In the genomic region with DNA sequence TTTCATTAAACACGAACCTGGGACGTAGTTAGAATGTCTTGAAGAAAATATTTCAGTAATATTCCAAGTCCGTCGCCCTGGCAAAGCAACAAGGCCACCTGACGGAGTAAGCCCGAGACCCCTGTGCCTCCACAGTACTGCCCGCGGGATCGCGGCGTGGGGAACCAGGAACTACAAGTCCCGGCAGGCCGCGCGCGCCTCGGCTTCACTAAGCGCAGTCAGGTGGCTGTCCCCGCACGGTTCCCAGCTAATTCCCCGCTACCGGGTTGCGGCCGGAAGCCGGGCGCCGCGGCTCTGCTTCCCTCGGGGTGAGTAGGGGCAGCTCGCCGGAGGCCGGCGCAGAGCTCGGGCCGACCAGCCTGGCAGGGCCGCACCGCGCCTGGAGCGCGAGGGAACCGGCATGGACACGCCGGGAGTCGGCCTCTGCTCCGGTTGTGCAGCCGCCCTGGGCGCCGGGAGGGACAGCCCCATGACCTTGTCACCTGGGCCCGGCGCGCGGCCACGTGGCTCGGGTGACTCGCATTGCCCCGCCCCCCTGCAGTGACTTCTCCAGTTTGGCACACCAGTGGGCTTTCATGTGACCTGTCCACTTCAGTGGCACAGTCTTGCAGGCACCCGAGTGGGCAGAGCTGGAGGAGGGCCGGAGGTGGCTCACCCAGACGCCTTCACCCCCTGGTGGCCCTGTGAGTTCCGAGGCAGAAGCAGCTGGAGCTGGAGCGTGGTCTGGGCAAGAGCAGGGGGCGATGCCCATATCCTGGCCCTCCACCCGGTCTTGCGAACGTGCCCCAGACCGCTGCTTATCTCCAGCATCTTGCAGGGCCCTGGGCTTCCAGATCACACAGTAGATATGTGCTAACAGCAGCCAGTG, we compare ENCODE assay signal across 8 cellular contexts. TPM values are rescaled to one million over a fixed set of nuclear protein-coding genes. Genes with fewer than 3 reads are reported as not detected.
A peak's percentile ranks its signal among the peaks of the same experiment; 100 is the strongest.
DNase-seq lines count a peak whose midpoint lies in the region; ATAC-seq and TF ChIP-seq lines count a peak whose summit lies in the region.

A gene with protein sequence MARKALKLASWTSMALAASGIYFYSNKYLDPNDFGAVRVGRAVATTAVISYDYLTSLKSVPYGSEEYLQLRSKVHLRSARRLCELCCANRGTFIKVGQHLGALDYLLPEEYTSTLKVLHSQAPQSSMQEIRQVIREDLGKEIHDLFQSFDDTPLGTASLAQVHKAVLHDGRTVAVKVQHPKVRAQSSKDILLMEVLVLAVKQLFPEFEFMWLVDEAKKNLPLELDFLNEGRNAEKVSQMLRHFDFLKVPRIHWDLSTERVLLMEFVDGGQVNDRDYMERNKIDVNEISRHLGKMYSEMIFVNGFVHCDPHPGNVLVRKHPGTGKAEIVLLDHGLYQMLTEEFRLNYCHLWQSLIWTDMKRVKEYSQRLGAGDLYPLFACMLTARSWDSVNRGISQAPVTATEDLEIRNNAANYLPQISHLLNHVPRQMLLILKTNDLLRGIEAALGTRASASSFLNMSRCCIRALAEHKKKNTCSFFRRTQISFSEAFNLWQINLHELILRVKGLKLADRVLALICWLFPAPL (plus strand): TSS at position 247 of the 868 bp plus-strand sequence. CDS start 18,870 bp downstream, outside the sequence.

- peak within 1 kb of the TSS; percentile 89 for H3K4me3 Mint-ChIP-seq in activated naive CD8-positive, alpha-beta T cell
- H3K4me3 Mint-ChIP-seq in glutamatergic neuron (ENCODE audit: unreplicated experiment): peak within 1 kb of the TSS; percentile 87

- peak; percentile 63 for TF ChIP-seq POLR2A in GM10847 (IDR thresholded peaks at IDR 0.05; ENCODE audit: extremely low read depth, insufficient read length)
- TF ChIP-seq POLR2A in NB4 (IDR thresholded peaks at IDR 0.05; ENCODE audit: extremely low read depth, insufficient read length): peak; percentile 57
- no peak for TF ChIP-seq POLR2A in ovary (IDR thresholded peaks at IDR 0.05)
- peak in 1 of 2 donors; percentile 73 for TF ChIP-seq POLR2A in thyroid gland (IDR thresholded peaks at IDR 0.05)

- no peaks in the 10 kb centered on the region for H3K27me3 Mint-ChIP-seq in activated naive CD8-positive, alpha-beta T cell
- peaks cover 2% of the 10 kb centered on the region for H3K27me3 Mint-ChIP-seq in glutamatergic neuron (ENCODE audit: unreplicated experiment)

- DNase-seq in NB4 (ENCODE audit: low read depth) (peak; percentile 88), SK-N-SH (peak; percentile 90), glutamatergic neuron (peak; percentile 86), ovary (peak; percentile 76 to 87 (median 81)), thyroid gland (peak; percentile 98)

- H3K4me2 ChIP-seq in SK-N-SH: peak within 1 kb of the TSS; percentile 87

- H3K9me3 ChIP-seq in SK-N-SH: no peaks in the 10 kb centered on the region
- no peaks in the 10 kb centered on the region for H3K9me3 ChIP-seq in ovary
- H3K9me3 ChIP-seq in thyroid gland: no peaks in the 10 kb centered on the region

- H3K9me2 ChIP-seq in SK-N-SH: no peaks in the 10 kb centered on the region

- no peaks in the 10 kb centered on the region for H3K9me3 Mint-ChIP-seq in activated naive CD8-positive, alpha-beta T cell (ENCODE audit: low read depth)
- peaks cover 2% of the 10 kb centered on the region for H3K9me3 Mint-ChIP-seq in glutamatergic neuron (ENCODE audit: unreplicated experiment)

- ATAC-seq in HG02571 (IDR thresholded peaks at IDR 0.05; ENCODE audit: unreplicated experiment): peak; percentile 93

- H3K4me1 ChIP-seq in SK-N-SH (ENCODE audit: control insufficient read depth in 1 of 2, insufficient read depth in 2 of 2, low read depth in 1 of 2, low read length in 1 of 2) (0 out of 4 replicates have a peak, but pooled peaks cover 0 to 4% of the 10 kb centered on the region in 2 experiments), ovary (ENCODE audit: insufficient read depth) (peaks cover 5% of the 10 kb centered on the region), thyroid gland (peaks cover 5 to 20% of the 10 kb centered on the region in 2 donors)

- peak within 1 kb of the TSS; percentile 66 to 85 for H3K27ac ChIP-seq in SK-N-SH (ENCODE audit: low read depth in 2 of 2, low read length in 1 of 2)
- peak within 1 kb of the TSS; percentile 11 to 77 for H3K27ac ChIP-seq in ovary
- H3K27ac ChIP-seq in thyroid gland: peak within 1 kb of the TSS; percentile 76 to 93 (median 90)

- H3F3A ChIP-seq in SK-N-SH (replicated peaks; ENCODE audit: insufficient read depth): peaks cover 6% of the 10 kb centered on the region

- H3K4me1 Mint-ChIP-seq in activated naive CD8-positive, alpha-beta T cell (ENCODE audit: low read depth): peaks cover 3% of the 10 kb centered on the region
- H3K4me1 Mint-ChIP-seq in glutamatergic neuron (ENCODE audit: low read depth, unreplicated experiment): peaks cover 3% of the 10 kb centered on the region

- H3K4me3 ChIP-seq in NB4 (ENCODE audit: low read depth, low read length) (peak within 1 kb of the TSS; percentile 73), SK-N-SH (ENCODE audit: low read depth in 2 of 2, low read length in 1 of 2) (peak within 1 kb of the TSS; percentile 65 to 75), ovary (peak within 1 kb of the TSS; percentile 92), thyroid gland (replicated peaks in 1 of 3) (peak within 1 kb of the TSS; percentile 50 to 83 (median 63))

- peak within 1 kb of the TSS; percentile 86 for H3K27ac Mint-ChIP-seq in activated naive CD8-positive, alpha-beta T cell
- H3K27ac Mint-ChIP-seq in glutamatergic neuron (ENCODE audit: unreplicated experiment): no peak within 1 kb of the TSS

- H3K36me3 ChIP-seq in SK-N-SH (replicated peaks in 1 of 2; ENCODE audit: control insufficient read depth in 1 of 2, insufficient read depth in 2 of 2, low read length in 1 of 2): no peaks in the 10 kb centered on the region
- no peaks in the 10 kb centered on the region for H3K36me3 ChIP-seq in ovary
- H3K36me3 ChIP-seq in thyroid gland: no peaks in the 10 kb centered on the region

- intact Hi-C loops in ovary (cut with DNase I) (no loop called here), thyroid gland (cut with DNase I) (loop anchor here (5.0 kb wide), 1 partner anchor 38 kb away; a partner anchor contains a TSS)

- no peaks in the 10 kb centered on the region for H3K79me2 ChIP-seq in SK-N-SH (ENCODE audit: insufficient read depth)

- peak within 1 kb of the TSS; percentile 75 for H3K9ac ChIP-seq in SK-N-SH

- H3K36me3 Mint-ChIP-seq in activated naive CD8-positive, alpha-beta T cell: no peaks in the 10 kb centered on the region
- no peaks in the 10 kb centered on the region for H3K36me3 Mint-ChIP-seq in glutamatergic neuron (ENCODE audit: unreplicated experiment)

- H2AFZ ChIP-seq in SK-N-SH (ENCODE audit: low read depth): peak within 1 kb of the TSS; percentile 98

- WGBS in SK-N-SH (ENCODE audit: low lambda C conversion rate): under 1% methylated on average over 21 of the region's 66 CpGs
- WGBS in ovary, 3 donors: 2 to 5% (median 2%) methylated on average over 30 to 66 of the region's 66 CpGs
- 0 to 1% methylated on average over 18 to 28 of the region's 66 CpGs for WGBS in thyroid gland, 2 donors

- no peaks in the 10 kb centered on the region for H3K27me3 ChIP-seq in SK-N-SH (ENCODE audit: insufficient read depth)
- no peaks in the 10 kb centered on the region for H3K27me3 ChIP-seq in ovary
- no peaks in the 10 kb centered on the region for H3K27me3 ChIP-seq in thyroid gland

- TF ChIP-seq EP300 in SK-N-SH (IDR thresholded peaks at IDR 0.05; ENCODE audit: borderline replicate concordance in 1 of 2, low read depth in 1 of 2, low read length in 1 of 2): peak in 1 of 2 experiments; percentile 42; a peak in 1 of 4 replicates
- TF ChIP-seq EP300 in ovary (IDR thresholded peaks at IDR 0.05): no peak

- TF ChIP-seq CTCF in NB4 (IDR thresholded peaks at IDR 0.05; ENCODE audit: low read depth, low read length) (peak; percentile 38), SK-N-SH (IDR thresholded peaks at IDR 0.05) (peak; percentile 46), glutamatergic neuron (IDR thresholded peaks at IDR 0.05; ENCODE audit: partially characterized antibody, unreplicated experiment) (no peak), ovary (IDR thresholded peaks at IDR 0.05) (peak in 1 of 3 donors; percentile 29), thyroid gland (IDR thresholded peaks at IDR 0.05) (peak in 4 of 6 experiments; percentile 50 to 71 (median 64))

- CTCF ChIA-PET in SK-N-SH (lab: Yijun Ruan, JAX): interaction anchor here (1.0 to 1.5 kb wide), 3 partner anchors 17 to 61 kb away, joined by 3 to 4 read pairs (median 3); no protein-coding TSS in a partner anchor

- POLR2A ChIA-PET in SK-N-SH (lab: Yijun Ruan, JAX): interaction anchor here (0.9 to 1.6 kb wide), 4 partner anchors 9 to 124 kb away, joined by 3 to 8 read pairs (median 4); a partner anchor contains a TSS

- TF ChIP-seq RAD21 in SK-N-SH (IDR thresholded peaks at IDR 0.05; ENCODE audit: low read length): peak; percentile 1; the same call in 1 of the 2 replicates

- no peaks in the 10 kb centered on the region for H4K20me1 ChIP-seq in SK-N-SH (ENCODE audit: insufficient read depth)

TF ChIP-seq in SK-N-SH, 30 proteins besides CTCF, POLR2A, EP300 and RAD21 (continues in another document):
- TF ChIP-seq FOXM1 (IDR thresholded peaks at IDR 0.05; ENCODE audit: low read depth) (0 out of 2 replicates have a peak, but pooled peaks have one; percentile 20), GABPA (IDR thresholded peaks at IDR 0.05; ENCODE audit: low read depth) (peak; percentile 67), MXI1 (IDR thresholded peaks at IDR 0.05; ENCODE audit: low read depth, low read length) (peak; percentile 97), NRF1 (IDR thresholded peaks at IDR 0.05; ENCODE audit: low read depth, low read length) (no peak), GATA2 (CRISPR knock-in tag; IDR thresholded peaks at IDR 0.05) (peak; percentile 99), SIN3A (IDR thresholded peaks at IDR 0.05; ENCODE audit: borderline replicate concordance, low read depth, low read length) (0 out of 2 replicates have a peak, but pooled peaks have one; percentile 46), TCF12 (IDR thresholded peaks at IDR 0.05) (no peak), ELF1 (IDR thresholded peaks at IDR 0.05) (peak; percentile 79)
- TF ChIP-seq, protein P1, sequence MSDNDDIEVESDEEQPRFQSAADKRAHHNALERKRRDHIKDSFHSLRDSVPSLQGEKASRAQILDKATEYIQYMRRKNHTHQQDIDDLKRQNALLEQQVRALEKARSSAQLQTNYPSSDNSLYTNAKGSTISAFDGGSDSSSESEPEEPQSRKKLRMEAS (IDR thresholded peaks at IDR 0.05; ENCODE audit: low read depth): peak; percentile 85; the same call in 1 of the 2 replicates

RNA-seq across cellular contexts. Expression of the gene that starts here (rescaled TPM):
- 10.4 and 11.4 TPM in 2 replicates for polyA plus RNA-seq in SK-N-SH (2012; rRNA removed)
- 6.1 and 7.4 TPM in 2 replicates for polyA plus RNA-seq in SK-N-SH (2012; cell fraction: cytosol; rRNA removed)
- 22.4 and 24.9 TPM in 2 replicates for polyA plus RNA-seq in SK-N-SH (2012; cell fraction: nucleus; rRNA removed)
- 5.6 TPM for total RNA-seq in glutamatergic neuron (ENCODE audit: unreplicated experiment)
- 1 to 10 TPM; 1.7 to 7.9 (median 7.2) TPM for total RNA-seq in ovary
- polyA plus RNA-seq in ovary: 1 to 10 TPM; 3.5 to 3.9 TPM
- 10 to 100 TPM in 3 of 4 donors, 1 to 10 TPM in 1; 4.0 to 13.5 (median 12.1) TPM for total RNA-seq in thyroid gland

Comparison
In these comparisons a context has a peak if more than half of its experiments do, and no peak if none do; other contexts are left out.
1. Peak in every context shown above with its lines: DNase-seq, ATAC-seq, H3K4me3 ChIP-seq and H3K27ac ChIP-seq.